1 cellular context compared by ENCODE assay signal in the genomic region with DNA sequence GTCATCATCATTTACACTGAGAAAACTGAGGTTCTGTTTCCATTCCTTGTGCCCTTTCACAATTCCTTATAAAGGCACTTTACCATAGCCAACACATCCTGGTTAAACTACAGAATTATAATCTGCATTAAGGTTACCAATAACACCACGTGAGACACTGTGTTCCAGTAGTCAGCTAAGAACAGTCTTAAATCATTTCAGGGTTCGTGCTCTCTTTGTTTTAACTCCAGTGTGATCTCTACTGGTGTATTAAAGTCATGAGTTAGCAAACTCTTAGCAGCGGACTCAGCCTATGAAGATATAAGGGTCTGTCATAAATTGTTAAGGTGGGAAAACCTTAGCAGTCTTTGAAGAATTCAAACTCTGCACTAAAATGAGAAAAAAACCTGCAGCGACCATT.
TF ChIP-seq lines count a peak whose summit lies in the region.

No MANE protein-coding gene starts in this region.

TF ChIP-seq in IMR-90, 13 proteins besides CTCF, POLR2A, EP300 and RAD21:
- TF ChIP-seq USF2 (IDR thresholded peaks at IDR 0.05; ENCODE audit: low read depth, low read length) (no peak), RCOR1 (IDR thresholded peaks at IDR 0.05; ENCODE audit: insufficient replicate concordance, low read length) (no peak), ELK1 (IDR thresholded peaks at IDR 0.05; ENCODE audit: borderline replicate concordance, low read depth, low read length) (no peak), SMC3 (IDR thresholded peaks at IDR 0.05; ENCODE audit: low read depth, low read length) (no peak), NFE2L2 (IDR thresholded peaks at IDR 0.05; ENCODE audit: low read depth, low read length) (no peak), BHLHE40 (IDR thresholded peaks at IDR 0.05; ENCODE audit: low read depth, low read length) (no peak), MXI1 (IDR thresholded peaks at IDR 0.05; ENCODE audit: borderline replicate concordance, low read depth, low read length) (no peak), CHD1 (IDR thresholded peaks at IDR 0.05; ENCODE audit: low read depth, low read length) (no peak), MAZ (IDR thresholded peaks at IDR 0.05; ENCODE audit: borderline replicate concordance, low read depth, low read length) (no peak)
TF ChIP-seq in IMR-90: peak in this region for 0.
